ENCODE assay signal across 23 cellular contexts in genomic region chr4:114223580-114223979, GRCh38.
"Had no signal": no experiment of that assay in that cellular context is flagged by ENCODE, and none has a peak within 500 bp of the region (broad histone marks: within the 10 kb centered on the region; RNA-seq: fewer than 3 reads in every experiment).

No MANE protein-coding gene starts in this region.

- H3K27ac ChIP-seq: colonic mucosa, epithelial cell of prostate, esophagus squamous epithelium, gastrocnemius medialis, heart right ventricle, left lung, lower lobe of right lung had no signal

- H3K27me3 Mint-ChIP-seq: dendritic cell treated with granulocyte-macrophage colony-stimulating factor and Interleukin-4, amounts not matched to agents 40 ng/mL and 50 ng/mL, for 4 days; effector memory CD8-positive, alpha-beta T cell had no signal

- H3K4me1 Mint-ChIP-seq: endodermal cell had no signal

- H3K27me3 ChIP-seq: colonic mucosa, esophagus squamous epithelium, gastrocnemius medialis, heart right ventricle, left lung had no signal

- H3K9me3 ChIP-seq: colonic mucosa, esophagus squamous epithelium, gastrocnemius medialis, heart right ventricle, left lung, lower lobe of right lung had no signal

- DNase-seq: colonic mucosa; cortex of kidney; effector CD8-positive, alpha-beta T cell; effector memory CD8-positive, alpha-beta T cell; endodermal cell; erythroblast; esophagus squamous epithelium; foreskin fibroblast; foreskin melanocyte; gastrocnemius medialis; glutamatergic neuron; head of caudate nucleus; heart right ventricle; hippocampal formation; left cardiac atrium; left lung; left ventricle myocardium superior; lower lobe of right lung; mesendoderm; midbrain had no signal

- H3K27ac Mint-ChIP-seq: dendritic cell treated with granulocyte-macrophage colony-stimulating factor and Interleukin-4, amounts not matched to agents 40 ng/mL and 50 ng/mL, for 4 days; effector memory CD8-positive, alpha-beta T cell; endodermal cell had no signal

- H3K9me3 Mint-ChIP-seq: dendritic cell treated with granulocyte-macrophage colony-stimulating factor and Interleukin-4, amounts not matched to agents 40 ng/mL and 50 ng/mL, for 4 days; endodermal cell had no signal

- H3K36me3 ChIP-seq: colonic mucosa, esophagus squamous epithelium, gastrocnemius medialis, heart right ventricle, left lung, lower lobe of right lung had no signal

- H3K4me1 ChIP-seq: colonic mucosa, esophagus squamous epithelium, gastrocnemius medialis, heart right ventricle, left lung, lower lobe of right lung had no signal

- ATAC-seq: effector memory CD8-positive, alpha-beta T cell; esophagus mucosa; gastrocnemius medialis; heart right ventricle; left cardiac atrium; left lung; left ventricle myocardium superior; lower lobe of right lung had no signal

- H3K4me3 Mint-ChIP-seq: dendritic cell treated with granulocyte-macrophage colony-stimulating factor and Interleukin-4, amounts not matched to agents 40 ng/mL and 50 ng/mL, for 4 days; effector memory CD8-positive, alpha-beta T cell; endodermal cell had no signal

- H3K4me3 ChIP-seq: colonic mucosa, esophagus squamous epithelium, gastrocnemius medialis, heart right ventricle, left lung, lower lobe of right lung had no signal
